ENCODE assay signal across 26 cellular contexts in genomic region chrX:143455045-143455444, GRCh38.
A peak's percentile ranks its signal among the peaks of the same experiment; 100 is the strongest.
DNase-seq lines count a peak whose midpoint lies in the region; ATAC-seq lines count a peak whose summit lies in the region.
"Had no signal": no experiment of that assay in that cellular context is flagged by ENCODE, and none has a peak within 500 bp of the region (broad histone marks: within the 10 kb centered on the region; RNA-seq: fewer than 3 reads in every experiment).

No MANE protein-coding gene starts in this region.

- H3K4ac ChIP-seq in mesenchymal stem cell (ENCODE audit: low read depth in 1 of 2, low read length in 2 of 2), result no peak overlapping the region

- no peak overlapping the region for H2BK5ac ChIP-seq in mesenchymal stem cell (ENCODE audit: low read depth, low read length, poor library complexity, severe bottlenecking)

- no peak overlapping the region for H4K91ac ChIP-seq in mesenchymal stem cell (ENCODE audit: low read length)

- H2AK5ac ChIP-seq in mesenchymal stem cell (ENCODE audit: low read length, severe bottlenecking), result no peak overlapping the region

- no peak overlapping the region for H2BK120ac ChIP-seq in mesenchymal stem cell (ENCODE audit: low read depth, low read length)

- ATAC-seq in left ventricle myocardium superior, result peak; percentile 57
- no peak for ATAC-seq in Right ventricle myocardium inferior
- no peak for ATAC-seq in GM21526 (IDR thresholded peaks at IDR 0.05; ENCODE audit: low FRiP score, unreplicated experiment)
- ATAC-seq in GM19351 (IDR thresholded peaks at IDR 0.05; ENCODE audit: unreplicated experiment), result no peak
- ATAC-seq: activated CD8-positive, alpha-beta T cell treated with anti-CD3 and anti-CD28 coated beads for 36 hours; activated T-helper 17 cell treated with anti-CD3 and anti-CD28 coated beads, Interleukin-2, amount 50 U/mL, for 72 hours; CD8-positive, alpha-beta T cell; gastroesophageal sphincter; K562; natural killer cell had no signal

- H3K4me1 ChIP-seq in mesenchymal stem cell (ENCODE audit: control insufficient read depth, insufficient read depth, low read depth, low read length), result no peaks in the 10 kb centered on the region
- H3K4me1 ChIP-seq: gastroesophageal sphincter, HAP-1, right atrium auricular region, tibial nerve had no signal

- H3K27ac ChIP-seq in mesenchymal stem cell (ENCODE audit: low read length, poor library complexity, severe bottlenecking), result peak overlapping the region; percentile 80
- H3K27ac ChIP-seq in caudate nucleus (ENCODE audit: low read depth, low read length), result no peak overlapping the region
- H3K27ac ChIP-seq: RWPE1, SK-N-MC, tibial nerve had no signal

- no peak overlapping the region for H3K4me2 ChIP-seq in mesenchymal stem cell (ENCODE audit: low read length, poor library complexity, severe bottlenecking)

- no peaks in the 10 kb centered on the region for H3K27me3 ChIP-seq in mesenchymal stem cell (ENCODE audit: control insufficient read depth in 1 of 2, insufficient read depth in 1 of 2, low read length in 2 of 2)
- H3K27me3 ChIP-seq: gastroesophageal sphincter, right atrium auricular region, tibial nerve had no signal

- H3K9me3 ChIP-seq in mesenchymal stem cell (ENCODE audit: control insufficient read depth, low read length), result peaks cover 2% of the 10 kb centered on the region
- H3K9me3 ChIP-seq: gastroesophageal sphincter, HAP-1, right atrium auricular region, tibial nerve had no signal

- DNase-seq in left ventricle myocardium superior (no peak), Right ventricle myocardium inferior (ENCODE audit: missing footprints) (no peak), amniotic epithelial cell (ENCODE audit: low read depth) (peak; percentile 76), mesenchymal stem cell (no peak), caudate nucleus (lab: John Stamatoyannopoulos, UW) (no peak), occipital lobe (lab: John Stamatoyannopoulos, UW) (no peak)
- DNase-seq: activated CD8-positive, alpha-beta T cell treated with anti-CD3 and anti-CD28 coated beads for 36 hours; activated naive CD4-positive, alpha-beta T cell treated with anti-CD3 and anti-CD28 coated beads, Interleukin-2, amount 50 U/mL, for 16 hours; CD8-positive, alpha-beta T cell; hypothalamus; immature natural killer cell; midbrain; natural killer cell; NCI-H2171 treated with DMSO at 0.1 percent for 48 hours; NCI-H526 treated with DMSO at 0.1 percent for 48 hours; stimulated activated CD4-positive, alpha-beta T cell treated with anti-CD3 and anti-CD28 coated beads, Interleukin-2, amount 100 ng/mL, for 48 hours had no signal

- no peak overlapping the region for H2AFZ ChIP-seq in mesenchymal stem cell (ENCODE audit: low read depth, low read length)

- H3K9ac ChIP-seq in mesenchymal stem cell (ENCODE audit: low read length), result no peak overlapping the region

- intact Hi-C loops in left ventricle myocardium superior (cut with micrococcal nuclease), result no loop called here
- intact Hi-C loops in Right ventricle myocardium inferior (cut with DNase I), result no loop called here

- H4K8ac ChIP-seq in mesenchymal stem cell (ENCODE audit: low read length), result no peak overlapping the region

- WGBS in mesenchymal stem cell, result 100% methylated on average over 1 of the region's 2 CpGs

- no peak overlapping the region for H3K14ac ChIP-seq in mesenchymal stem cell (ENCODE audit: low read length in 2 of 2)

- H3K4me3 ChIP-seq in mesenchymal stem cell (ENCODE audit: insufficient read depth in 1 of 2, low read depth in 1 of 2, low read length in 2 of 2), result no peak overlapping the region
- H3K4me3 ChIP-seq: gastroesophageal sphincter, HAP-1, K562, right atrium auricular region, SK-N-MC, tibial nerve had no signal

- no peak overlapping the region for H2BK15ac ChIP-seq in mesenchymal stem cell (ENCODE audit: low read depth, poor library complexity, severe bottlenecking)

- no peak overlapping the region for H2BK12ac ChIP-seq in mesenchymal stem cell (ENCODE audit: low read length in 2 of 2)

- no peak overlapping the region for H3K18ac ChIP-seq in mesenchymal stem cell (ENCODE audit: low read depth in 1 of 2, low read length in 2 of 2)

- no peak overlapping the region for H3K23ac ChIP-seq in mesenchymal stem cell (ENCODE audit: low read length in 2 of 2)

- H3K36me3 ChIP-seq in mesenchymal stem cell (ENCODE audit: control insufficient read depth in 1 of 2, insufficient read depth in 2 of 2, low read depth in 1 of 2, low read length in 2 of 2), result no peaks in the 10 kb centered on the region
- H3K36me3 ChIP-seq: gastroesophageal sphincter, HAP-1, right atrium auricular region, tibial nerve had no signal

- no peaks in the 10 kb centered on the region for H3K79me1 ChIP-seq in mesenchymal stem cell (replicated peaks; ENCODE audit: low read length, poor library complexity, severe bottlenecking)
